23 cellular contexts compared by ENCODE assay signal in the genomic region with DNA sequence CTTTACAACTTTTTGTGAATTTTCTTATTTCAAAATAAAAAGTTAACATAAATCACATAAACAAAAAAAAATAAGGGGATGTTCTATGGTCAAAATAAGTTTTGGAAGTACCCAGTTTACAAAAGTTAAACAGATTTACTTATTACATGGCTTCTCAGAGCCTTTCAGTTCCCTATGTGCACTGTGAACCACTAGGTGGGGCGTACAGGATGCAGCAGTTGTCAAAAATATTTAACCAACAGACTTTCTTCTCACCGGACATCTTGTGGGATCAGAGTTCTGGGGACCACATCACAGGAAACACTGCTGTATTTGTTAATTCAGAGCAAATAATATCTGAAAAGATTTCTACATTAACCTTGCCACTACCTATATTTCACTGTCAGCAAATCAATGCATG.
DNase-seq lines count a peak whose midpoint lies in the region; ATAC-seq, FAIRE-seq and TF ChIP-seq lines count a peak whose summit lies in the region.
"Had no signal": no experiment of that assay in that cellular context is flagged by ENCODE, and none has a peak within 500 bp of the region (broad histone marks: within the 10 kb centered on the region; RNA-seq: fewer than 3 reads in every experiment).

No MANE protein-coding gene starts in this region.

- H3K4me3 ChIP-seq in NB4 (ENCODE audit: low read depth, low read length) = no peak overlapping the region
- no peak overlapping the region for H3K4me3 ChIP-seq in GM12878
- H3K4me3 ChIP-seq: esophagus squamous epithelium, MG63, ovary had no signal

- H3K4me2 ChIP-seq in GM12878 (ENCODE audit: control insufficient read depth, insufficient read depth) = no peak overlapping the region

- DNase-seq in activated CD8-positive, alpha-beta T cell treated with anti-CD3 and anti-CD28 coated beads for 36 hours = peak; percentile 2
- no peak for DNase-seq in activated CD8-positive, alpha-beta T cell treated with anti-CD3 and anti-CD28 coated beads, Interleukin-2, amount 10 ng/mL, durations not matched to agents 7 days and 5 days
- peak; percentile 1 for DNase-seq in NB4 (ENCODE audit: low read depth)
- no peak for DNase-seq in GM12878 (ENCODE audit: low read depth, low spot score)
- no peak for DNase-seq in LoVo (ENCODE audit: low spot score)
- DNase-seq in MV-4-11 (lab: John Stamatoyannopoulos, UW) = no peak
- no peak for DNase-seq in iPS-NIHi7 (ENCODE audit: extremely low spot score)
- DNase-seq: activated naive CD8-positive, alpha-beta T cell treated with anti-CD3 and anti-CD28 coated beads for 36 hours; effector memory CD8-positive, alpha-beta T cell; esophagus squamous epithelium; GDM1; HCEC 1CT; left cardiac atrium; MG63; naive thymus-derived CD8-positive, alpha-beta T cell; NCI-H187; NCI-H226; ovary; right cardiac atrium; stimulated activated CD4-positive, alpha-beta T cell treated with anti-CD3 and anti-CD28 coated beads, Interleukin-15, amount 100 ng/mL, for 24 hours had no signal

- no peak overlapping the region for H2AFZ ChIP-seq in GM12878 (ENCODE audit: control insufficient read depth, low read depth, low read length)

- no peak overlapping the region for H3K27ac Mint-ChIP-seq in activated CD8-positive, alpha-beta T cell treated with anti-CD3 and anti-CD28 coated beads for 36 hours
- H3K27ac Mint-ChIP-seq in activated CD8-positive, alpha-beta T cell treated with anti-CD3 and anti-CD28 coated beads, Interleukin-2, amount 10 ng/mL, durations not matched to agents 7 days and 5 days = no peak overlapping the region
- H3K27ac Mint-ChIP-seq: activated naive CD8-positive, alpha-beta T cell treated with anti-CD3 and anti-CD28 coated beads for 36 hours; CD14-positive monocyte; effector memory CD8-positive, alpha-beta T cell had no signal

- no peak overlapping the region for H3K27ac ChIP-seq in GM12878 (ENCODE audit: control insufficient read depth, insufficient read depth)
- H3K27ac ChIP-seq: esophagus squamous epithelium, ovary had no signal

- H3K27me3 ChIP-seq in GM12878 (replicated peaks in 1 of 2; ENCODE audit: control insufficient read depth in 2 of 2, insufficient read depth in 2 of 2, low read length in 1 of 2) = no peaks in the 10 kb centered on the region
- H3K27me3 ChIP-seq: esophagus squamous epithelium, MG63, ovary had no signal

- H4K20me1 ChIP-seq in GM12878 (ENCODE audit: control insufficient read depth, insufficient read depth) = no peaks in the 10 kb centered on the region

- H3K4me1 Mint-ChIP-seq in activated CD8-positive, alpha-beta T cell treated with anti-CD3 and anti-CD28 coated beads for 36 hours (ENCODE audit: low read depth) = no peaks in the 10 kb centered on the region
- no peaks in the 10 kb centered on the region for H3K4me1 Mint-ChIP-seq in activated CD8-positive, alpha-beta T cell treated with anti-CD3 and anti-CD28 coated beads, Interleukin-2, amount 10 ng/mL, durations not matched to agents 7 days and 5 days (ENCODE audit: low read depth)
- H3K4me1 Mint-ChIP-seq: activated naive CD8-positive, alpha-beta T cell treated with anti-CD3 and anti-CD28 coated beads for 36 hours; naive thymus-derived CD8-positive, alpha-beta T cell had no signal

- no peaks in the 10 kb centered on the region for H3K4me1 ChIP-seq in GM12878 (ENCODE audit: control insufficient read depth, insufficient read depth, low read length)
- H3K4me1 ChIP-seq: esophagus squamous epithelium had no signal

- in situ Hi-C loops in GM12878 (cut with MboI) = no loop called here

- TF ChIP-seq EP300 in GM12878 (IDR thresholded peaks at IDR 0.05; ENCODE audit: borderline replicate concordance in 1 of 2, control insufficient read depth in 1 of 2, low read depth in 2 of 2, low read length in 2 of 2) = no peak

- no peaks in the 10 kb centered on the region for H3K79me2 ChIP-seq in GM12878 (ENCODE audit: control insufficient read depth, insufficient read depth, low read length)

- no TSS peak for BruUV-seq in GM12878 (replicated peaks; lab: Mats Ljungman, UMichigan)

- H3K9me3 Mint-ChIP-seq in activated CD8-positive, alpha-beta T cell treated with anti-CD3 and anti-CD28 coated beads for 36 hours = no peaks in the 10 kb centered on the region
- H3K9me3 Mint-ChIP-seq in activated CD8-positive, alpha-beta T cell treated with anti-CD3 and anti-CD28 coated beads, Interleukin-2, amount 10 ng/mL, durations not matched to agents 7 days and 5 days (ENCODE audit: insufficient read depth) = no peaks in the 10 kb centered on the region
- H3K9me3 Mint-ChIP-seq: activated naive CD8-positive, alpha-beta T cell treated with anti-CD3 and anti-CD28 coated beads for 36 hours; effector memory CD8-positive, alpha-beta T cell; naive thymus-derived CD8-positive, alpha-beta T cell had no signal

- ATAC-seq in activated CD8-positive, alpha-beta T cell treated with anti-CD3 and anti-CD28 coated beads for 36 hours = no peak
- ATAC-seq in activated CD8-positive, alpha-beta T cell treated with anti-CD3 and anti-CD28 coated beads, Interleukin-2, amount 10 ng/mL, durations not matched to agents 7 days and 5 days = no peak
- peak; percentile 56; the same call in 2 of the 3 replicates for ATAC-seq in GM12878
- no peak for ATAC-seq in GM21825 (IDR thresholded peaks at IDR 0.05; ENCODE audit: unreplicated experiment)
- ATAC-seq: effector memory CD8-positive, alpha-beta T cell; left cardiac atrium; naive thymus-derived CD8-positive, alpha-beta T cell; right cardiac atrium had no signal

- no peak for TF ChIP-seq CTCF in activated CD8-positive, alpha-beta T cell treated with anti-CD3 and anti-CD28 coated beads for 36 hours (IDR thresholded peaks at IDR 0.05)
- TF ChIP-seq CTCF in NB4 (IDR thresholded peaks at IDR 0.05; ENCODE audit: low read depth, low read length) (no peak), GM12878 (IDR thresholded peaks at IDR 0.05 in 2 of 3, conservative IDR thresholded peaks at IDR 0.05 in 1 of 3; ENCODE audit: control insufficient read depth in 2 of 3, extremely low read depth in 1 of 3, insufficient read depth in 1 of 3, low read depth in 3 of 3, low read length in 3 of 3) (peak in 2 of 3 experiments; percentile 11 to 19; a peak in 1 of 6 replicates)

- no peak overlapping the region for H3K4me3 Mint-ChIP-seq in activated CD8-positive, alpha-beta T cell treated with anti-CD3 and anti-CD28 coated beads for 36 hours
- H3K4me3 Mint-ChIP-seq in activated CD8-positive, alpha-beta T cell treated with anti-CD3 and anti-CD28 coated beads, Interleukin-2, amount 10 ng/mL, durations not matched to agents 7 days and 5 days = no peak overlapping the region
- H3K4me3 Mint-ChIP-seq: activated naive CD8-positive, alpha-beta T cell treated with anti-CD3 and anti-CD28 coated beads for 36 hours; CD14-positive monocyte; effector memory CD8-positive, alpha-beta T cell; naive thymus-derived CD8-positive, alpha-beta T cell had no signal

- no peaks in the 10 kb centered on the region for H3K36me3 Mint-ChIP-seq in activated CD8-positive, alpha-beta T cell treated with anti-CD3 and anti-CD28 coated beads for 36 hours (ENCODE audit: low read depth)
- no peaks in the 10 kb centered on the region for H3K36me3 Mint-ChIP-seq in activated CD8-positive, alpha-beta T cell treated with anti-CD3 and anti-CD28 coated beads, Interleukin-2, amount 10 ng/mL, durations not matched to agents 7 days and 5 days (ENCODE audit: low read depth)
- H3K36me3 Mint-ChIP-seq: CD14-positive monocyte; naive thymus-derived CD8-positive, alpha-beta T cell had no signal

- no peak for FAIRE-seq in GM12878 (lab: Jason Lieb, UNC)
- FAIRE-seq: TTC549 had no signal

- WGBS in GM12878 (ENCODE audit: insufficient coverage, insufficient replicate concordance, low lambda C conversion rate, missing lambda C conversion rate) = 0% methylated on average over 2 of the region's 2 CpGs

- intact Hi-C loops in activated CD8-positive, alpha-beta T cell treated with anti-CD3 and anti-CD28 coated beads for 36 hours (cut with micrococcal nuclease) = no loop called here
- intact Hi-C loops in GM12878 (cut with micrococcal nuclease; ENCODE audit: unreplicated experiment) = no loop called here

- H3K36me3 ChIP-seq in GM12878 (ENCODE audit: control insufficient read depth in 2 of 2, insufficient read depth in 2 of 2, low read length in 1 of 2) = no peaks in the 10 kb centered on the region
- H3K36me3 ChIP-seq: esophagus squamous epithelium, MG63, ovary had no signal

- no peak for TF ChIP-seq RAD21 in GM12878 (IDR thresholded peaks at IDR 0.05; ENCODE audit: insufficient read depth, low read depth, low read length)

- RAD21 ChIA-PET in GM12878 (lab: Charles Lee; ENCODE audit: unreplicated experiment) = no interaction called here

- H3K9ac ChIP-seq in GM12878 (ENCODE audit: control insufficient read depth, insufficient read depth, low read length) = no peak overlapping the region

- SMC1A ChIA-PET in GM12878 (lab: Charles Lee; ENCODE audit: uncharacterized antibody, unreplicated experiment) = no interaction called here

- CTCF ChIA-PET in activated CD8-positive, alpha-beta T cell treated with anti-CD3 and anti-CD28 coated beads for 36 hours (lab: Charles Lee) = no interaction called here
- CTCF ChIA-PET in activated CD8-positive, alpha-beta T cell treated with anti-CD3 and anti-CD28 coated beads, Interleukin-2, amount 10 ng/mL, durations not matched to agents 7 days and 5 days (lab: Charles Lee) = no interaction called here
- CTCF ChIA-PET in GM12878 (lab: Yijun Ruan, JAX) = no interaction called here

- POLR2A ChIA-PET in activated CD8-positive, alpha-beta T cell treated with anti-CD3 and anti-CD28 coated beads for 36 hours (lab: Charles Lee) = no interaction called here
- POLR2A ChIA-PET in activated CD8-positive, alpha-beta T cell treated with anti-CD3 and anti-CD28 coated beads, Interleukin-2, amount 10 ng/mL, durations not matched to agents 7 days and 5 days (lab: Charles Lee) = no interaction called here
- POLR2A ChIA-PET in GM12878 (lab: Charles Lee) = no interaction called here

- H3K9me3 ChIP-seq in GM12878 (replicated peaks; ENCODE audit: control insufficient read depth, insufficient read depth, low read length) = no peaks in the 10 kb centered on the region
- H3K9me3 ChIP-seq: esophagus squamous epithelium, MG63, ovary had no signal

- no peaks in the 10 kb centered on the region for H3K27me3 Mint-ChIP-seq in activated CD8-positive, alpha-beta T cell treated with anti-CD3 and anti-CD28 coated beads for 36 hours
- H3K27me3 Mint-ChIP-seq in activated CD8-positive, alpha-beta T cell treated with anti-CD3 and anti-CD28 coated beads, Interleukin-2, amount 10 ng/mL, durations not matched to agents 7 days and 5 days (ENCODE audit: low read depth) = no peaks in the 10 kb centered on the region
- H3K27me3 Mint-ChIP-seq: activated naive CD8-positive, alpha-beta T cell treated with anti-CD3 and anti-CD28 coated beads for 36 hours had no signal

- TF ChIP-seq POLR2A in NB4 (IDR thresholded peaks at IDR 0.05; ENCODE audit: extremely low read depth, insufficient read length) (no peak), GM12878 (IDR thresholded peaks at IDR 0.05; ENCODE audit: low read depth, low read length) (no peak)

TF ChIP-seq in GM12878, 131 proteins besides CTCF, POLR2A, EP300 and RAD21 (continues in another document):
- no peak for TF ChIP-seq KAT2A (conservative IDR thresholded peaks at IDR 0.05; ENCODE audit: control insufficient read depth, low read depth, low read length)

Comparison
In these comparisons a context has a peak if more than half of its experiments do, and no peak if none do; other contexts are left out.
1. DNase-seq: peak in activated CD8-positive, alpha-beta T cell treated with anti-CD3 and anti-CD28 coated beads for 36 hours (single experiment) and NB4 (single experiment); none in activated CD8-positive, alpha-beta T cell treated with anti-CD3 and anti-CD28 coated beads, Interleukin-2, amount 10 ng/mL, durations not matched to agents 7 days and 5 days (single experiment), GM12878 (single experiment), LoVo (single experiment), MV-4-11 (single experiment) and iPS-NIHi7 (single experiment).
2. CTCF ChIP-seq: peak in GM12878 (2 of 3); none in activated CD8-positive, alpha-beta T cell treated with anti-CD3 and anti-CD28 coated beads for 36 hours (single experiment) and NB4 (single experiment).